ENCODE assay signal across 15 cellular contexts in genomic region chr4:2666722-2667247, GRCh38.
DNase-seq lines count a peak whose midpoint lies in the region; ATAC-seq and TF ChIP-seq lines count a peak whose summit lies in the region.
"Had no signal": no experiment of that assay in that cellular context is flagged by ENCODE, and none has a peak within 500 bp of the region (broad histone marks: within the 10 kb centered on the region; RNA-seq: fewer than 3 reads in every experiment).

No MANE protein-coding gene starts in this region.

- peak; percentile 5 for DNase-seq in ACHN
- DNase-seq in CD8-positive, alpha-beta T cell = no peak
- no peak for DNase-seq in activated T-helper 2 cell treated with anti-CD3 and anti-CD28 coated beads, Interferon-gamma antibody, Interleukin-2, Interleukin-4, amounts not matched to agents 10 μg/mL and 5 μg/mL and 100 μg/mL, durations not matched to agents 14 hours and 24 hours and 36 hours (ENCODE audit: low spot score)
- DNase-seq in naive thymus-derived CD8-positive, alpha-beta T cell = no peak
- no peak for DNase-seq in HK-2 (ENCODE audit: unreplicated experiment)
- DNase-seq in OCI-M2 (lab: John Stamatoyannopoulos, UW; ENCODE audit: unreplicated experiment) = no peak
- DNase-seq: activated CD4-positive, CD25-positive, alpha-beta regulatory T cell treated with anti-CD3 and anti-CD28 coated beads, Interleukin-2, amount 50 U/mL, for 72 hours; activated gamma-delta T cell treated with Interleukin-2 at 50 U/mL for 16 hours; C1 segment of cervical spinal cord; MM.1S; NCI-H2081; NCI-H526 treated with DMSO at 0.1 percent for 48 hours; posterior cingulate gyrus had no signal

- no peak for ATAC-seq in CD8-positive, alpha-beta T cell
- ATAC-seq in naive thymus-derived CD8-positive, alpha-beta T cell = no peak
- ATAC-seq in GM19035 (IDR thresholded peaks at IDR 0.05; ENCODE audit: unreplicated experiment) = no peak
- ATAC-seq: Panc1 had no signal

- no peak for TF ChIP-seq CTCF in CD8-positive, alpha-beta T cell (IDR thresholded peaks at IDR 0.05)

- peaks cover 67% of the 10 kb centered on the region for H3K36me3 Mint-ChIP-seq in CD8-positive, alpha-beta T cell
- peaks cover 59% of the 10 kb centered on the region for H3K36me3 Mint-ChIP-seq in activated T-helper 2 cell treated with anti-CD3 and anti-CD28 coated beads, Interferon-gamma antibody, Interleukin-2, Interleukin-4, amounts not matched to agents 10 μg/mL and 5 μg/mL and 100 μg/mL, durations not matched to agents 14 hours and 24 hours and 36 hours (ENCODE audit: low read depth)
- peaks cover 5 to 76% (median 22%) of the 10 kb centered on the region in 3 donors for H3K36me3 Mint-ChIP-seq in naive thymus-derived CD8-positive, alpha-beta T cell

- in situ Hi-C loops in ACHN (cut with HindIII; ENCODE audit: low pct_ligation_motif_present, low pct_unique_long_range_greater_than_20kb, low sequenced_read_pairs) = no loop called here

- intact Hi-C loops in CD8-positive, alpha-beta T cell (cut with DNase I, micrococcal nuclease) = no loop called here
- intact Hi-C loops in activated T-helper 2 cell treated with anti-CD3 and anti-CD28 coated beads, Interferon-gamma antibody, Interleukin-2, Interleukin-4, amounts not matched to agents 10 μg/mL and 5 μg/mL and 100 μg/mL, durations not matched to agents 14 hours and 24 hours and 36 hours (cut with micrococcal nuclease) = loop anchor here (10.0 kb wide), 1 partner anchor 48 kb away; no protein-coding TSS in a partner anchor

- H3K36me3 ChIP-seq in CD8-positive, alpha-beta T cell (ENCODE audit: insufficient read depth, low read length) = peaks cover 4% of the 10 kb centered on the region

- peak overlapping the region; percentile 84 for H3K27ac Mint-ChIP-seq in CD8-positive, alpha-beta T cell
- peak overlapping the region; percentile 81 for H3K27ac Mint-ChIP-seq in activated T-helper 2 cell treated with anti-CD3 and anti-CD28 coated beads, Interferon-gamma antibody, Interleukin-2, Interleukin-4, amounts not matched to agents 10 μg/mL and 5 μg/mL and 100 μg/mL, durations not matched to agents 14 hours and 24 hours and 36 hours
- H3K27ac Mint-ChIP-seq in naive thymus-derived CD8-positive, alpha-beta T cell = peak overlapping the region; percentile 60 to 91 (median 78)

- H3K9me3 ChIP-seq in CD8-positive, alpha-beta T cell (ENCODE audit: low read length) = no peaks in the 10 kb centered on the region

- peak overlapping the region; percentile 70 for H3K4me3 Mint-ChIP-seq in CD8-positive, alpha-beta T cell
- H3K4me3 Mint-ChIP-seq in activated T-helper 2 cell treated with anti-CD3 and anti-CD28 coated beads, Interferon-gamma antibody, Interleukin-2, Interleukin-4, amounts not matched to agents 10 μg/mL and 5 μg/mL and 100 μg/mL, durations not matched to agents 14 hours and 24 hours and 36 hours (ENCODE audit: low read depth) = no peak overlapping the region
- peak overlapping the region in 8 of 10 donors; percentile 31 to 79 (median 66) for H3K4me3 Mint-ChIP-seq in naive thymus-derived CD8-positive, alpha-beta T cell

- H3K4me1 ChIP-seq in CD8-positive, alpha-beta T cell (ENCODE audit: insufficient read depth, low read length) = peaks cover 10% of the 10 kb centered on the region

- no peak overlapping the region for H3K4me3 ChIP-seq in CD8-positive, alpha-beta T cell (ENCODE audit: low read depth, low read length)

- CTCF ChIA-PET in CD8-positive, alpha-beta T cell (lab: Charles Lee) = no interaction called here

- H3K27me3 ChIP-seq in CD8-positive, alpha-beta T cell (ENCODE audit: insufficient read depth, low read length) = no peaks in the 10 kb centered on the region

- no peaks in the 10 kb centered on the region for H3K27me3 Mint-ChIP-seq in CD8-positive, alpha-beta T cell (ENCODE audit: low read depth)
- H3K27me3 Mint-ChIP-seq in activated T-helper 2 cell treated with anti-CD3 and anti-CD28 coated beads, Interferon-gamma antibody, Interleukin-2, Interleukin-4, amounts not matched to agents 10 μg/mL and 5 μg/mL and 100 μg/mL, durations not matched to agents 14 hours and 24 hours and 36 hours (ENCODE audit: low read depth) = no peaks in the 10 kb centered on the region
- H3K27me3 Mint-ChIP-seq in naive thymus-derived CD8-positive, alpha-beta T cell = no peaks in the 10 kb centered on the region

- H3K27ac ChIP-seq in CD8-positive, alpha-beta T cell (ENCODE audit: low read depth, low read length) = no peak overlapping the region

- no peaks in the 10 kb centered on the region for H3K9me3 Mint-ChIP-seq in CD8-positive, alpha-beta T cell
- H3K9me3 Mint-ChIP-seq in activated T-helper 2 cell treated with anti-CD3 and anti-CD28 coated beads, Interferon-gamma antibody, Interleukin-2, Interleukin-4, amounts not matched to agents 10 μg/mL and 5 μg/mL and 100 μg/mL, durations not matched to agents 14 hours and 24 hours and 36 hours = no peaks in the 10 kb centered on the region
- no peaks in the 10 kb centered on the region for H3K9me3 Mint-ChIP-seq in naive thymus-derived CD8-positive, alpha-beta T cell

- POLR2A ChIA-PET in CD8-positive, alpha-beta T cell (lab: Charles Lee) = no interaction called here
- POLR2A ChIA-PET in naive thymus-derived CD8-positive, alpha-beta T cell (lab: Charles Lee) = no interaction called here

- peaks cover 26% of the 10 kb centered on the region for H3K4me1 Mint-ChIP-seq in CD8-positive, alpha-beta T cell (ENCODE audit: low read depth)
- peaks cover 20% of the 10 kb centered on the region for H3K4me1 Mint-ChIP-seq in activated T-helper 2 cell treated with anti-CD3 and anti-CD28 coated beads, Interferon-gamma antibody, Interleukin-2, Interleukin-4, amounts not matched to agents 10 μg/mL and 5 μg/mL and 100 μg/mL, durations not matched to agents 14 hours and 24 hours and 36 hours (ENCODE audit: low read depth)
- H3K4me1 Mint-ChIP-seq in naive thymus-derived CD8-positive, alpha-beta T cell = peaks cover 11 to 45% (median 29%) of the 10 kb centered on the region in 4 donors
